ENCODE assay signal across 13 cellular contexts in the genomic region with DNA sequence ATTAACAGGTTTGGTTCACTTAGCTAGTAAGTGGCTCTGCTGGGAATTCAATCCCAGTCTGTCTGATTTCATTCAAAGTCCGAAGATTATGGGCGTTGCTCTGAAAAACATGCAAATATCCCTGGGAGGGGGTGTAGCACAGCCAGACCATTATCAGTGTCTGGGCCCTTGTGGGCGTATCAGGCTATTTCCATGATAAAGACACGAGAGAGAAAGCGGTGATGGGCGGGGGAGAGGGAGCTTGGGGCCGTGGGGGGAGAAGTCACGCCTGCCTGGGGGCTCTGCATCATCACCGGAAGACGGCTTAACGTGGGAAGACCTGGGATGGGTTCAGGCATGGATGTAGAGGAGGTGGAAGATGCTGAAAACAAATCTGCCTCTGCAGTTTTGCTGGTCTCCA. TPM values are rescaled to one million over a fixed set of nuclear protein-coding genes. Genes with fewer than 3 reads are reported as not detected.
DNase-seq lines count a peak whose midpoint lies in the region; ATAC-seq, FAIRE-seq and TF ChIP-seq lines count a peak whose summit lies in the region.
"Had no signal": no experiment of that assay in that cellular context is flagged by ENCODE, and none has a peak within 500 bp of the region (broad histone marks: within the 10 kb centered on the region; RNA-seq: fewer than 3 reads in every experiment).

No MANE protein-coding gene starts in this region.

- peak overlapping the region; percentile 63 for H3K27ac ChIP-seq in astrocyte (ENCODE audit: low read depth, low read length)
- peak overlapping the region; percentile 96 for H3K27ac ChIP-seq in stomach smooth muscle (ENCODE audit: low read length)
- H3K27ac ChIP-seq: A549 had no signal

- DNase-seq in activated naive CD4-positive, alpha-beta T cell treated with anti-CD3 and anti-CD28 coated beads for 36 hours: no peak
- no peak for DNase-seq in activated naive CD4-positive, alpha-beta T cell treated with anti-CD3 and anti-CD28 coated beads, Interleukin-2, amount 50 U/mL, for 72 hours (ENCODE audit: low spot score in 2 of 2)
- DNase-seq in astrocyte (ENCODE audit: low read depth) (peak; percentile 18), iPS-NIHi7 (ENCODE audit: extremely low spot score) (peak; percentile 57), GM10266 (ENCODE audit: extremely low spot score) (no peak)
- DNase-seq: midbrain, NCI-H187 had no signal

- H3K27me3 ChIP-seq in astrocyte (ENCODE audit: insufficient read depth, low read length) (peaks cover 13% of the 10 kb centered on the region), stomach smooth muscle (ENCODE audit: control insufficient read depth in 1 of 2, insufficient read depth in 2 of 2, low read length in 2 of 2) (no peaks in the 10 kb centered on the region)

- H3K4me3 Mint-ChIP-seq in activated naive CD4-positive, alpha-beta T cell treated with anti-CD3 and anti-CD28 coated beads for 36 hours: no peak overlapping the region
- no peak overlapping the region for H3K4me3 Mint-ChIP-seq in astrocyte (ENCODE audit: unreplicated experiment)
- H3K4me3 Mint-ChIP-seq: type B pancreatic cell had no signal

- FAIRE-seq in astrocyte (lab: Jason Lieb, UNC): no peak
- FAIRE-seq: A549 had no signal

- intact Hi-C loops in activated naive CD4-positive, alpha-beta T cell treated with anti-CD3 and anti-CD28 coated beads for 36 hours (cut with micrococcal nuclease): no loop called here

- H4K20me1 ChIP-seq in astrocyte (ENCODE audit: insufficient read depth, low read length): no peaks in the 10 kb centered on the region

- no peaks in the 10 kb centered on the region for H3K79me2 ChIP-seq in astrocyte (ENCODE audit: insufficient read depth, low read length)

- H3K36me3 Mint-ChIP-seq in activated naive CD4-positive, alpha-beta T cell treated with anti-CD3 and anti-CD28 coated beads for 36 hours (ENCODE audit: low read depth): peaks cover 15% of the 10 kb centered on the region
- H3K36me3 Mint-ChIP-seq in activated naive CD4-positive, alpha-beta T cell treated with anti-CD3 and anti-CD28 coated beads, Interleukin-2, amount 50 U/mL, for 72 hours: no peaks in the 10 kb centered on the region
- H3K36me3 Mint-ChIP-seq in astrocyte (ENCODE audit: low read depth, unreplicated experiment): peaks cover 3% of the 10 kb centered on the region
- H3K36me3 Mint-ChIP-seq: type B pancreatic cell had no signal

- no peaks in the 10 kb centered on the region for H3K27me3 Mint-ChIP-seq in activated naive CD4-positive, alpha-beta T cell treated with anti-CD3 and anti-CD28 coated beads for 36 hours (ENCODE audit: low read depth)
- H3K27me3 Mint-ChIP-seq in astrocyte (ENCODE audit: low read depth, unreplicated experiment): peaks cover 10% of the 10 kb centered on the region
- H3K27me3 Mint-ChIP-seq: type B pancreatic cell had no signal

- ATAC-seq in activated naive CD4-positive, alpha-beta T cell treated with anti-CD3 and anti-CD28 coated beads, Interleukin-2, amount 50 U/mL, for 72 hours: no peak
- no peak for ATAC-seq in HG03097 (IDR thresholded peaks at IDR 0.05; ENCODE audit: low FRiP score, unreplicated experiment)
- no peak for ATAC-seq in GM21526 (IDR thresholded peaks at IDR 0.05; ENCODE audit: low FRiP score, unreplicated experiment)
- ATAC-seq: Right ventricle myocardium inferior had no signal

- H3K4me1 ChIP-seq in astrocyte (ENCODE audit: insufficient read depth, low read length): peaks cover 26% of the 10 kb centered on the region
- H3K4me1 ChIP-seq in stomach smooth muscle (ENCODE audit: control insufficient read depth, insufficient read depth, low read length): peaks cover 75% of the 10 kb centered on the region

- no peak overlapping the region for H2AFZ ChIP-seq in astrocyte (ENCODE audit: low read depth, low read length)

- TF ChIP-seq CTCF in astrocyte (IDR thresholded peaks at IDR 0.05; ENCODE audit: insufficient read depth, low read depth, low read length) (no peak), GM10266 (IDR thresholded peaks at IDR 0.05; ENCODE audit: control insufficient read depth, insufficient read depth, low read depth, missing control alignments) (no peak)

- H3K27ac Mint-ChIP-seq in activated naive CD4-positive, alpha-beta T cell treated with anti-CD3 and anti-CD28 coated beads for 36 hours: peak overlapping the region; percentile 50
- peak overlapping the region in 1 of 2 donors; percentile 5 for H3K27ac Mint-ChIP-seq in activated naive CD4-positive, alpha-beta T cell treated with anti-CD3 and anti-CD28 coated beads, Interleukin-2, amount 50 U/mL, for 72 hours
- H3K27ac Mint-ChIP-seq in astrocyte (ENCODE audit: unreplicated experiment): no peak overlapping the region

- no peak overlapping the region for H3K4me3 ChIP-seq in astrocyte (ENCODE audit: insufficient read depth, low read depth, low read length)
- H3K4me3 ChIP-seq in stomach smooth muscle (ENCODE audit: low read length in 2 of 2): no peak overlapping the region
- H3K4me3 ChIP-seq: A549 had no signal

- H3K4me1 Mint-ChIP-seq in activated naive CD4-positive, alpha-beta T cell treated with anti-CD3 and anti-CD28 coated beads for 36 hours (ENCODE audit: low read depth): peaks cover 50% of the 10 kb centered on the region
- H3K4me1 Mint-ChIP-seq in astrocyte (ENCODE audit: low read depth, unreplicated experiment): peaks cover 11% of the 10 kb centered on the region

- H3K36me3 ChIP-seq in astrocyte (ENCODE audit: insufficient read depth, low read length) (no peaks in the 10 kb centered on the region), stomach smooth muscle (ENCODE audit: control insufficient read depth in 2 of 2, insufficient read depth in 2 of 2, low read length in 2 of 2) (peaks cover 0 to 5% of the 10 kb centered on the region in 2 donors)

- peak overlapping the region; percentile 46 for H3K4me2 ChIP-seq in astrocyte (ENCODE audit: low read length)
- H3K4me2 ChIP-seq: A549 had no signal

- H3K9ac ChIP-seq in astrocyte (ENCODE audit: low read length): peak overlapping the region; percentile 25
- no peak overlapping the region for H3K9ac ChIP-seq in stomach smooth muscle (ENCODE audit: low read length in 2 of 2)

- H3K9me3 Mint-ChIP-seq in activated naive CD4-positive, alpha-beta T cell treated with anti-CD3 and anti-CD28 coated beads for 36 hours: no peaks in the 10 kb centered on the region
- no peaks in the 10 kb centered on the region for H3K9me3 Mint-ChIP-seq in activated naive CD4-positive, alpha-beta T cell treated with anti-CD3 and anti-CD28 coated beads, Interleukin-2, amount 50 U/mL, for 72 hours
- H3K9me3 Mint-ChIP-seq in astrocyte (ENCODE audit: unreplicated experiment): peaks cover 2% of the 10 kb centered on the region
- H3K9me3 Mint-ChIP-seq: type B pancreatic cell had no signal

- CTCF ChIA-PET in activated naive CD4-positive, alpha-beta T cell treated with anti-CD3 and anti-CD28 coated beads for 36 hours (lab: Charles Lee): interaction anchor here (1.0 kb wide), 2 partner anchors 9 to 13 kb away, joined by 3 read pairs; no protein-coding TSS in a partner anchor

- no peaks in the 10 kb centered on the region for H3K9me3 ChIP-seq in astrocyte (ENCODE audit: insufficient read depth, low read depth, low read length)
- H3K9me3 ChIP-seq in stomach smooth muscle (ENCODE audit: control insufficient read depth in 2 of 2, low read length in 2 of 2): no peaks in the 10 kb centered on the region
- H3K9me3 ChIP-seq: A549 had no signal

RNA-seq across cellular contexts. Expression of a gene that starts 25.8 kb away (rescaled TPM):
- total RNA-seq in activated naive CD4-positive, alpha-beta T cell treated with anti-CD3 and anti-CD28 coated beads for 36 hours: 10 to 100 TPM; 17.3 to 25.9 TPM
- 1 to 10 TPM; 6.7 to 8.5 TPM for total RNA-seq in activated naive CD4-positive, alpha-beta T cell treated with anti-CD3 and anti-CD28 coated beads, Interleukin-2, amount 50 U/mL, for 72 hours
- 2.2 and 2.5 TPM in 2 replicates for total RNA-seq in astrocyte

Comparison
In these comparisons a context has a peak if more than half of its experiments do, and no peak if none do; other contexts are left out.
1. DNase-seq: peak in astrocyte (single experiment) and iPS-NIHi7 (single experiment); none in activated naive CD4-positive, alpha-beta T cell treated with anti-CD3 and anti-CD28 coated beads for 36 hours (single experiment), activated naive CD4-positive, alpha-beta T cell treated with anti-CD3 and anti-CD28 coated beads, Interleukin-2, amount 50 U/mL, for 72 hours (0 of 2) and GM10266 (single experiment).